21 cellular contexts compared by ENCODE assay signal in genomic region chr3:156148345-156148945, GRCh38. TPM values are rescaled to one million over a fixed set of nuclear protein-coding genes. Genes with fewer than 3 reads are reported as not detected.
DNase-seq lines count a peak whose midpoint lies in the region; ATAC-seq, FAIRE-seq and TF ChIP-seq lines count a peak whose summit lies in the region.
"Had no signal": no experiment of that assay in that cellular context is flagged by ENCODE, and none has a peak within 500 bp of the region (broad histone marks: within the 10 kb centered on the region; RNA-seq: fewer than 3 reads in every experiment).

No MANE protein-coding gene starts in this region.

- no peaks in the 10 kb centered on the region for H3K9me1 ChIP-seq in K562 (ENCODE audit: control insufficient read depth, insufficient read depth, low read length)

- no peak for ATAC-seq in K562
- ATAC-seq in gastrocnemius medialis = no peak
- ATAC-seq in upper lobe of left lung (ENCODE audit: low FRiP score in 2 of 2) = no peak
- ATAC-seq in GM19328 (IDR thresholded peaks at IDR 0.05; ENCODE audit: unreplicated experiment) = no peak
- ATAC-seq: activated CD4-positive, CD25-positive, alpha-beta regulatory T cell treated with anti-CD3 and anti-CD28 coated beads, Interleukin-2, amount 50 U/mL, for 24 hours had no signal

- H3K27ac ChIP-seq in K562 (ENCODE audit: extremely low read depth, low read depth, low read length) = no peak overlapping the region
- peak overlapping the region; percentile 71 for H3K27ac ChIP-seq in left ventricle myocardium inferior (replicated peaks)
- H3K27ac ChIP-seq in gastrocnemius medialis = peak overlapping the region; percentile 14 to 64 (median 54)
- H3K27ac ChIP-seq in caudate nucleus (ENCODE audit: low read depth, low read length) = no peak overlapping the region
- peak overlapping the region in 2 of 4 donors; percentile 28 to 50 for H3K27ac ChIP-seq in upper lobe of left lung
- H3K27ac ChIP-seq: SK-N-MC had no signal

- FAIRE-seq in K562 (lab: Jason Lieb, UNC) = no peak
- FAIRE-seq in GM12892 (lab: Jason Lieb, UNC) = no peak
- FAIRE-seq: islet of Langerhans, RCC 7860 had no signal

- no peak for TF ChIP-seq RAD21 in K562 (CRISPR knock-in tag; conservative IDR thresholded peaks at IDR 0.05 in 1 of 2, IDR thresholded peaks at IDR 0.05 in 1 of 2)

- intact Hi-C loops in K562 (cut with micrococcal nuclease) = no loop called here
- intact Hi-C loops in left ventricle myocardium inferior (cut with micrococcal nuclease) = no loop called here
- intact Hi-C loops in gastrocnemius medialis (cut with DNase I; ENCODE audit: low total_unique reads) = no loop called here

- H3K27me3 ChIP-seq in K562 (ENCODE audit: control insufficient read depth in 2 of 2, insufficient read depth in 2 of 2, low read length in 2 of 2) = peaks cover 2 to 8% of the 10 kb centered on the region in 2 experiments; a peak in 2 of 5 replicates
- no peaks in the 10 kb centered on the region for H3K27me3 ChIP-seq in left ventricle myocardium inferior (ENCODE audit: low read depth)
- no peaks in the 10 kb centered on the region for H3K27me3 ChIP-seq in gastrocnemius medialis
- H3K27me3 ChIP-seq in upper lobe of left lung = no peaks in the 10 kb centered on the region

- H2AFZ ChIP-seq in K562 (ENCODE audit: low read depth, low read length) = peak overlapping the region; percentile 53; the same call in 1 of the 2 replicates

- H3K9me3 ChIP-seq in K562 (replicated peaks; ENCODE audit: control insufficient read depth, insufficient read depth, low read depth, low read length) = no peaks in the 10 kb centered on the region
- no peaks in the 10 kb centered on the region for H3K9me3 ChIP-seq in left ventricle myocardium inferior (replicated peaks)
- no peaks in the 10 kb centered on the region for H3K9me3 ChIP-seq in gastrocnemius medialis
- no peaks in the 10 kb centered on the region for H3K9me3 ChIP-seq in upper lobe of left lung
- H3K9me3 ChIP-seq: Caco-2 had no signal

- TF ChIP-seq CTCF in K562 (IDR thresholded peaks at IDR 0.05 in 2 of 3, conservative IDR thresholded peaks at IDR 0.05 in 1 of 3; ENCODE audit: insufficient read depth in 2 of 3, low read depth in 1 of 3, low read length in 3 of 3) (no peak), left ventricle myocardium inferior (IDR thresholded peaks at IDR 0.05; ENCODE audit: borderline replicate concordance) (no peak), gastrocnemius medialis (IDR thresholded peaks at IDR 0.05 in 4 of 5, conservative IDR thresholded peaks at IDR 0.05 in 1 of 5) (no peak), upper lobe of left lung (IDR thresholded peaks at IDR 0.05) (no peak)

- no peak for TF ChIP-seq EP300 in K562 (IDR thresholded peaks at IDR 0.05; ENCODE audit: low read length)
- TF ChIP-seq EP300 in upper lobe of left lung (IDR thresholded peaks at IDR 0.05) = no peak

- H3K9ac ChIP-seq in K562 (ENCODE audit: insufficient read depth in 1 of 2, low read depth in 2 of 2, low read length in 2 of 2) = no peak overlapping the region

- POLR2A ChIA-PET in K562 (lab: Yijun Ruan, JAX) = no interaction called here

- H3K4me3 ChIP-seq in K562 (no peak overlapping the region), left ventricle myocardium inferior (peak overlapping the region; percentile 2), gastrocnemius medialis (no peak overlapping the region), upper lobe of left lung (no peak overlapping the region)
- H3K4me3 ChIP-seq: lung, SK-N-MC, skin epidermis had no signal

- CTCF ChIA-PET in K562 (lab: Yijun Ruan, JAX; ENCODE audit: low intra/inter-chr PET ratio) = no interaction called here

- DNase-seq in K562 (ENCODE audit: extremely low read depth in 1 of 4, low spot score in 3 of 4) = no peak
- DNase-seq in left ventricle myocardium inferior = no peak
- no peak for DNase-seq in gastrocnemius medialis
- no peak for DNase-seq in caudate nucleus (lab: John Stamatoyannopoulos, UW)
- no peak for DNase-seq in GM12892 (ENCODE audit: insufficient read length)
- DNase-seq in upper lobe of left lung = no peak
- DNase-seq: activated CD8-positive, alpha-beta memory T cell treated with anti-CD3 and anti-CD28 coated beads for 24 hours; amniotic stem cell; Caco-2; NCI-H1092; NCI-H2029; stimulated activated CD4-positive, alpha-beta T cell treated with anti-CD3 and anti-CD28 coated beads, Interleukin-4, amount 100 ng/mL, for 1 hour; T-helper 9 cell had no signal

- no peak for TF ChIP-seq POLR2A in K562 (conservative IDR thresholded peaks at IDR 0.05)
- TF ChIP-seq POLR2A in gastrocnemius medialis (IDR thresholded peaks at IDR 0.05) = no peak
- TF ChIP-seq POLR2A in GM12892 (IDR thresholded peaks at IDR 0.05; ENCODE audit: low read depth, low read length) = no peak
- no peak for TF ChIP-seq POLR2A in upper lobe of left lung (IDR thresholded peaks at IDR 0.05)

- H4K20me1 ChIP-seq in K562 (replicated peaks; ENCODE audit: control insufficient read depth, insufficient read depth, low read length) = no peaks in the 10 kb centered on the region

- no peaks in the 10 kb centered on the region for H3K36me3 ChIP-seq in K562 (ENCODE audit: control insufficient read depth, insufficient read depth, low read length)
- no peaks in the 10 kb centered on the region for H3K36me3 ChIP-seq in left ventricle myocardium inferior
- no peaks in the 10 kb centered on the region for H3K36me3 ChIP-seq in gastrocnemius medialis
- H3K36me3 ChIP-seq in upper lobe of left lung = no peaks in the 10 kb centered on the region

- in situ Hi-C loops in K562 (cut with MboI) = loop anchor here (5.0 to 25.0 kb wide), 2 partner anchors 539 to 989 kb away; no protein-coding TSS in a partner anchor
- in situ Hi-C loops in gastrocnemius medialis (cut with MboI; ENCODE audit: low sequenced_read_pairs in 4 of 4) = loop anchor here in 3 of 4 donors (5.0 to 10.0 kb wide), 3 partner anchors 356 to 396 kb away; no protein-coding TSS in a partner anchor

- H3K79me2 ChIP-seq in K562 (ENCODE audit: control insufficient read depth, insufficient read depth, low read length) = no peaks in the 10 kb centered on the region

- peak overlapping the region; percentile 28; the same call in 1 of the 2 replicates for H3K4me2 ChIP-seq in K562 (ENCODE audit: insufficient read depth, low read length)

- H3K4me1 ChIP-seq in K562 (replicated peaks in 1 of 2; ENCODE audit: control insufficient read depth in 2 of 2, insufficient read depth in 2 of 2, low read length in 2 of 2) (peaks cover 0 to 7% of the 10 kb centered on the region in 2 experiments; a peak in 2 of 5 replicates), left ventricle myocardium inferior (peaks cover 44% of the 10 kb centered on the region), gastrocnemius medialis (peaks cover 9 to 20% of the 10 kb centered on the region in 2 donors), upper lobe of left lung (peaks cover 10 to 18% (median 13%) of the 10 kb centered on the region in 4 donors)
- H3K4me1 ChIP-seq: Caco-2 had no signal

- no TSS peak for BruUV-seq in K562 (replicated peaks; lab: Mats Ljungman, UMichigan)

TF ChIP-seq in K562, 482 proteins besides CTCF, POLR2A, EP300 and RAD21 (continues in another document):
- TF ChIP-seq BCOR (IDR thresholded peaks at IDR 0.05) (peak; percentile 39; the same call in 1 of the 2 replicates), TBL1XR1 (IDR thresholded peaks at IDR 0.05; ENCODE audit: low read length in 2 of 2) (no peak), XRCC4 (IDR thresholded peaks at IDR 0.05; ENCODE audit: extremely low read depth, insufficient read depth, insufficient read length) (no peak), HMG20B (CRISPR knock-in tag; IDR thresholded peaks at IDR 0.05) (no peak), HNRNPH1 (optimal IDR thresholded peaks at IDR 0.05; ENCODE audit: low read depth, low read length) (no peak), CEBPB (tag; IDR thresholded peaks at IDR 0.05) (peak; percentile 61; the same call in 1 of the 2 replicates), MXI1 (IDR thresholded peaks at IDR 0.05; ENCODE audit: low read depth, low read length) (no peak), SLC30A9 (CRISPR knock-in tag; IDR thresholded peaks at IDR 0.05) (no peak), DIDO1 (tag; IDR thresholded peaks at IDR 0.05; ENCODE audit: low read depth) (no peak), RBM25 (IDR thresholded peaks at IDR 0.05; ENCODE audit: low read depth, low read length, severe bottlenecking) (peak; percentile 86), FOXK1 (CRISPR knock-in tag; IDR thresholded peaks at IDR 0.05; ENCODE audit: borderline replicate concordance) (no peak), BACH1 (tag; IDR thresholded peaks at IDR 0.05) (no peak), CEBPG (CRISPR knock-in tag; IDR thresholded peaks at IDR 0.05) (no peak), CEBPG (tag; conservative IDR thresholded peaks at IDR 0.05 in 1 of 2, IDR thresholded peaks at IDR 0.05 in 1 of 2) (peak; percentile 53 to 80)

RNA-seq across cellular contexts. Expression of gene KCNAB1, which starts 28.1 kb away (rescaled TPM):
- 0.21 TPM in 1 of 2 replicates, not detected in the other for total RNA-seq in K562 (2011; cell fraction: chromatin; rRNA removed; ENCODE audit: low replicate concordance)
- total RNA-seq in K562 (2011; cell fraction: nucleolus; rRNA removed) = not detected in 2 replicates
- not detected in 2 replicates for total RNA-seq in K562 (2011; cell fraction: nucleoplasm; rRNA removed)
- 0.41 and 0.59 TPM in 2 replicates for total RNA-seq in K562 (2014; rRNA removed)
- total RNA-seq in K562 (2014; rRNA removed; fragmentation: Illumina TruSeq; extraction: Trizol) = 0.51 and 0.93 TPM in 2 replicates
- 0.14 and 0.19 TPM in 2 replicates for total RNA-seq in K562 (2015; rRNA removed; fragmentation: Illumina TruSeq; extraction: Trizol)
- total RNA-seq in K562 (2021) = 0.40 and 0.76 TPM in 2 replicates
- polyA plus RNA-seq in K562 (2011; rRNA removed) = 0.26 and 0.42 TPM in 2 replicates
- 0.03 and 0.15 TPM in 2 replicates for polyA plus RNA-seq in K562 (2011; cell fraction: cytosol; rRNA removed)
- 0.35 TPM in 1 of 2 replicates, not detected in the other for polyA plus RNA-seq in K562 (2011; cell fraction: nucleus; rRNA removed)
- polyA plus RNA-seq in K562 (2012) = 0.36 and 0.64 TPM in 2 replicates
- polyA plus RNA-seq in K562 (2014; fragmentation: Illumina TruSeq; extraction: Trizol) = 0.32 and 0.61 TPM in 2 replicates
- 1 to 10 TPM in 1 of 2 experiments, under 1 TPM in 1; 0.80 to 1.2 TPM for polyA plus RNA-seq in K562 (2014; fragmentation: Nextera tagmentation; extraction: Ambion mirVana)
- polyA plus RNA-seq in K562 (2014; rRNA removed) = 0.32 and 0.41 TPM in 2 replicates
- polyA minus RNA-seq in K562 (2011; rRNA and poly(A)+ RNA removed) = 0.07 and 0.66 TPM in 2 replicates
- polyA minus RNA-seq in K562 (2011; cell fraction: cytosol; rRNA and poly(A)+ RNA removed) = not detected in 2 replicates
- 0.11 and 0.13 TPM in 2 replicates for polyA minus RNA-seq in K562 (2011; cell fraction: nucleus; rRNA and poly(A)+ RNA removed)
- 2.4 TPM for total RNA-seq in left ventricle myocardium inferior
- 1 to 10 TPM in 3 of 4 donors, under 1 TPM in 1; 0.46 to 3.6 (median 1.9) TPM for total RNA-seq in gastrocnemius medialis
- polyA plus RNA-seq in GM12892 (2012; ENCODE audit: missing spikeins) = 0.66 TPM
- 1 to 10 TPM in 4 of 6 donors, under 1 TPM in 2; 0.79 to 5.2 (median 3.0) TPM for total RNA-seq in upper lobe of left lung
- total RNA-seq: Daoy had no signal

Comparison
In these comparisons a context has a peak if more than half of its experiments do, and no peak if none do; other contexts are left out.
1. H3K27ac ChIP-seq: peak in left ventricle myocardium inferior (single experiment) and gastrocnemius medialis (4 of 4); none in K562 (single experiment) and caudate nucleus (single experiment).